In the genomic region with DNA sequence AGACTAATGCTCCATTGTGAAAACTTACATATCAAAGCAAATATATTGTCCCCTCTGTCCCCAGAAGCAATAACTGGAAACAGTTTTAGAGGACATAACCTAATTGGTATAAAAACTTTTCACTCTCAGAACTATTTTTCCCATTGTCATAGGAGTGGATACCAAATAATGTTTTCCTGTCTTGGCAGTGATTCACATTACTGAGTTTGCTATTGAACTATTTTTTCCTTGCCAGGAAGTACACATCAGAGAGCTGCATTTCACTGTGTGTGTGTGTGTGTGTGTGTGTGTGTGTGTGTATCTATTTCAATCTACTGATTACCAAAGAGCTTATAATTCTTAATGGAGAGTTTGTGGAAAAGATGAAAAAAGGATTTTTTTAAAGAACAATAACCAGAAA, we compare ENCODE assay signal across 13 cellular contexts. TPM values are rescaled to one million over a fixed set of nuclear protein-coding genes. Genes with fewer than 3 reads are reported as not detected.
A peak's percentile ranks its signal among the peaks of the same experiment; 100 is the strongest.
DNase-seq lines count a peak whose midpoint lies in the region; ATAC-seq and TF ChIP-seq lines count a peak whose summit lies in the region.
"Had no signal": no experiment of that assay in that cellular context is flagged by ENCODE, and none has a peak within 500 bp of the region (broad histone marks: within the 10 kb centered on the region; RNA-seq: fewer than 3 reads in every experiment).

No MANE protein-coding gene starts in this region.

- no peak for ATAC-seq in activated T-cell treated with anti-CD3 and anti-CD28 coated beads, Interleukin-2, amount 50 U/mL, for 72 hours (replicated peaks in 1 of 2)
- ATAC-seq in central memory CD8-positive, alpha-beta T cell (replicated peaks; ENCODE audit: extremely low read depth, poor library complexity, severe bottlenecking), result no peak
- ATAC-seq in left lung, result peak; percentile 60
- no peak for ATAC-seq in GM21528 (IDR thresholded peaks at IDR 0.05; ENCODE audit: low FRiP score, unreplicated experiment)
- ATAC-seq in HG03342 (IDR thresholded peaks at IDR 0.05; ENCODE audit: unreplicated experiment), result no peak
- no peak for ATAC-seq in GM21786 (IDR thresholded peaks at IDR 0.05; ENCODE audit: unreplicated experiment)
- ATAC-seq: A549 had no signal

- H3K27me3 Mint-ChIP-seq in activated T-cell treated with anti-CD3 and anti-CD28 coated beads, Interleukin-2, amount 50 U/mL, for 72 hours (ENCODE audit: low read depth), result peaks cover 29% of the 10 kb centered on the region
- peaks cover 76% of the 10 kb centered on the region for H3K27me3 Mint-ChIP-seq in central memory CD8-positive, alpha-beta T cell
- H3K27me3 Mint-ChIP-seq in type B pancreatic cell, result no peaks in the 10 kb centered on the region

- peaks cover 0 to 2% of the 10 kb centered on the region in 2 donors for H3K36me3 Mint-ChIP-seq in activated T-cell treated with anti-CD3 and anti-CD28 coated beads, Interleukin-2, amount 50 U/mL, for 72 hours (ENCODE audit: insufficient read depth in 2 of 2)
- peaks cover 1% of the 10 kb centered on the region for H3K36me3 Mint-ChIP-seq in central memory CD8-positive, alpha-beta T cell (ENCODE audit: insufficient read depth)
- H3K36me3 Mint-ChIP-seq in type B pancreatic cell, result peaks cover 8% of the 10 kb centered on the region

- H3K4me1 Mint-ChIP-seq in activated T-cell treated with anti-CD3 and anti-CD28 coated beads, Interleukin-2, amount 50 U/mL, for 72 hours (ENCODE audit: low read depth), result peaks cover 55% of the 10 kb centered on the region
- peaks cover 19% of the 10 kb centered on the region for H3K4me1 Mint-ChIP-seq in central memory CD8-positive, alpha-beta T cell
- H3K4me1 Mint-ChIP-seq in type B pancreatic cell (ENCODE audit: unreplicated experiment), result peaks cover 49% of the 10 kb centered on the region

- H3K4me1 ChIP-seq in left lung, result peaks cover 0 to 5% of the 10 kb centered on the region in 2 donors

- H3K36me3 ChIP-seq in left lung, result no peaks in the 10 kb centered on the region
- H3K36me3 ChIP-seq: MG63, tibial nerve had no signal

- no peak for DNase-seq in activated T-cell treated with anti-CD3 and anti-CD28 coated beads, Interleukin-2, amount 50 U/mL, for 72 hours
- DNase-seq in activated T-cell treated with anti-CD3 and anti-CD28 coated beads, Interleukin-2, amount 50 U/mL, for 1 hour, result no peak
- DNase-seq in central memory CD8-positive, alpha-beta T cell (ENCODE audit: low spot score in 2 of 2), result no peak
- DNase-seq in left lung (no peak), type B pancreatic cell (ENCODE audit: extremely low spot score, unreplicated experiment) (no peak)
- DNase-seq: MG63; NK-92 treated with Interleukin-12 subunit alpha and Interleukin-12 subunit beta, amount 100 ng/mL, for 24 hours; stimulated activated CD4-positive, alpha-beta T cell treated with anti-CD3 and anti-CD28 coated beads, Interleukin-2, amount 100 ng/mL, for 48 hours had no signal

- H3K27ac Mint-ChIP-seq in activated T-cell treated with anti-CD3 and anti-CD28 coated beads, Interleukin-2, amount 50 U/mL, for 72 hours, result peak overlapping the region; percentile 55
- no peak overlapping the region for H3K27ac Mint-ChIP-seq in central memory CD8-positive, alpha-beta T cell (ENCODE audit: low read depth)
- H3K27ac Mint-ChIP-seq in type B pancreatic cell, result peak overlapping the region; percentile 18

- H3K9me3 ChIP-seq in left lung, result no peaks in the 10 kb centered on the region
- H3K9me3 ChIP-seq: A549, MG63, tibial nerve had no signal

- H3K9me3 Mint-ChIP-seq in activated T-cell treated with anti-CD3 and anti-CD28 coated beads, Interleukin-2, amount 50 U/mL, for 72 hours, result no peaks in the 10 kb centered on the region
- no peaks in the 10 kb centered on the region for H3K9me3 Mint-ChIP-seq in central memory CD8-positive, alpha-beta T cell
- no peaks in the 10 kb centered on the region for H3K9me3 Mint-ChIP-seq in type B pancreatic cell

- H3K27ac ChIP-seq in left lung, result peak overlapping the region in 1 of 2 donors; percentile 55
- H3K27ac ChIP-seq: A549 had no signal

- H3K4me3 Mint-ChIP-seq in activated T-cell treated with anti-CD3 and anti-CD28 coated beads, Interleukin-2, amount 50 U/mL, for 72 hours, result peak overlapping the region; percentile 53 to 79
- H3K4me3 Mint-ChIP-seq in central memory CD8-positive, alpha-beta T cell, result peak overlapping the region; percentile 41
- H3K4me3 Mint-ChIP-seq in type B pancreatic cell, result no peak overlapping the region

- intact Hi-C loops in left lung (cut with DNase I), result no loop called here

- TF ChIP-seq CTCF in left lung (IDR thresholded peaks at IDR 0.05), result no peak
- no peak for TF ChIP-seq CTCF in type B pancreatic cell (conservative IDR thresholded peaks at IDR 0.05)

- no peak overlapping the region for H3K4me3 ChIP-seq in left lung
- H3K4me3 ChIP-seq: A549, MG63, tibial nerve had no signal

- H3K27me3 ChIP-seq in left lung, result no peaks in the 10 kb centered on the region
- H3K27me3 ChIP-seq: MG63, tibial nerve had no signal

RNA-seq across cellular contexts. Expression of a gene that starts 45.4 kb away (rescaled TPM):
- 10 to 100 TPM; 10.0 to 10.6 TPM for total RNA-seq in activated T-cell treated with anti-CD3 and anti-CD28 coated beads, Interleukin-2, amount 50 U/mL, for 72 hours
- total RNA-seq in left lung (10 to 100 TPM; 28.9 to 29.1 TPM), type B pancreatic cell (ENCODE audit: low replicate concordance) (67.4 and 138 TPM in 2 replicates)
